8 cellular contexts compared by ENCODE assay signal in genomic region chr22:27726726-27727449, GRCh38.
A peak's percentile ranks its signal among the peaks of the same experiment; 100 is the strongest.
DNase-seq lines count a peak whose midpoint lies in the region; ATAC-seq and TF ChIP-seq lines count a peak whose summit lies in the region.

No MANE protein-coding gene starts in this region.

- H3K36me3 ChIP-seq in rectal smooth muscle tissue (ENCODE audit: control insufficient read depth, insufficient read depth, low read length) = no peaks in the 10 kb centered on the region

- no peak for ATAC-seq in GM19351 (IDR thresholded peaks at IDR 0.05; ENCODE audit: unreplicated experiment)

- H3K4me1 Mint-ChIP-seq in glutamatergic neuron (ENCODE audit: low read depth, unreplicated experiment) = peaks cover 4% of the 10 kb centered on the region

- H3K27ac ChIP-seq in rectal smooth muscle tissue (ENCODE audit: low read depth, low read length) = peak overlapping the region; percentile 52

- H3K4me3 Mint-ChIP-seq in glutamatergic neuron (ENCODE audit: unreplicated experiment) = no peak overlapping the region

- peaks cover 5% of the 10 kb centered on the region for H3K36me3 Mint-ChIP-seq in glutamatergic neuron (ENCODE audit: unreplicated experiment)

- no peak overlapping the region for H3K9ac ChIP-seq in rectal smooth muscle tissue (ENCODE audit: low read length)

- H3K4me1 ChIP-seq in rectal smooth muscle tissue (ENCODE audit: control insufficient read depth, insufficient read depth, low read length) = peaks cover 6% of the 10 kb centered on the region

- H3K27me3 Mint-ChIP-seq in glutamatergic neuron (ENCODE audit: unreplicated experiment) = peaks cover 7% of the 10 kb centered on the region

- H3K27me3 ChIP-seq in rectal smooth muscle tissue (ENCODE audit: control insufficient read depth, insufficient read depth, low read length) = no peaks in the 10 kb centered on the region

- no peak overlapping the region for H3K27ac Mint-ChIP-seq in glutamatergic neuron (ENCODE audit: unreplicated experiment)

- peaks cover 5% of the 10 kb centered on the region for H3K9me3 Mint-ChIP-seq in glutamatergic neuron (ENCODE audit: unreplicated experiment)

- H3K4me3 ChIP-seq in fibroblast of villous mesenchyme (ENCODE audit: low read depth, low read length) (no peak overlapping the region), rectal smooth muscle tissue (ENCODE audit: low read length) (no peak overlapping the region)

- peak; percentile 34 for DNase-seq in DMS79 treated with DMSO at 0.1 percent for 48 hours (lab: John Stamatoyannopoulos, UW)
- DNase-seq in RPMI7951 (ENCODE audit: low read depth) = peak; percentile 94
- DNase-seq in fibroblast of villous mesenchyme (ENCODE audit: low read depth) = peak; percentile 79
- no peak for DNase-seq in activated CD4-positive, CD25-positive, alpha-beta regulatory T cell treated with anti-CD3 and anti-CD28 coated beads, Interleukin-2, amount 50 U/mL, for 72 hours
- no peak for DNase-seq in glutamatergic neuron
- DNase-seq in NCI-H187 treated with DMSO at 0.1 percent for 48 hours (lab: John Stamatoyannopoulos, UW) = no peak

- TF ChIP-seq CTCF in fibroblast of villous mesenchyme (IDR thresholded peaks at IDR 0.05; ENCODE audit: insufficient read depth, low read depth, low read length) (no peak), glutamatergic neuron (IDR thresholded peaks at IDR 0.05; ENCODE audit: partially characterized antibody, unreplicated experiment) (no peak)

Comparison
In these comparisons a context has a peak if more than half of its experiments do, and no peak if none do; other contexts are left out.
1. DNase-seq: peak in DMS79 treated with DMSO at 0.1 percent for 48 hours (single experiment), RPMI7951 (single experiment) and fibroblast of villous mesenchyme (single experiment); none in activated CD4-positive, CD25-positive, alpha-beta regulatory T cell treated with anti-CD3 and anti-CD28 coated beads, Interleukin-2, amount 50 U/mL, for 72 hours (single experiment), glutamatergic neuron (single experiment) and NCI-H187 treated with DMSO at 0.1 percent for 48 hours (single experiment).